7 cellular contexts compared by ENCODE assay signal in the genomic region with DNA sequence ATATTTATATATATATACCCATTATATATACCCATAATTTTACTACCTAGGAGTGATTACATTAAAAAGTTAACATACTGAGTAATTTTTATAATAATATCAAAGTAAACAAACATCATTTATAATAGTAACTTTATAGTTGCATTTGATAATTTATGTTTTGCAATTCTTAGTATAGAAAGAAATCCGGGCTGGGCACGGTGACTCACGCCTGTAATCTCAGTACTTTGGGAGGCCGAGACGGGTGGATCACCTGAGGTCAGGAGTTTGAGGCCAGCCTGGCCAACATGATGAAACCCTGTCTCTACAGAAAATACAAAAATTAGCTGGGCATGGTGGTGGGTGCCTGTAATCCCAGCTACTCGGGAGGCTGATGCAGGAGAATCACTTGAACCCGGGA. TPM values are rescaled to one million over a fixed set of nuclear protein-coding genes. Genes with fewer than 3 reads are reported as not detected.
A peak's percentile ranks its signal among the peaks of the same experiment; 100 is the strongest.
DNase-seq lines count a peak whose midpoint lies in the region; ATAC-seq and TF ChIP-seq lines count a peak whose summit lies in the region.
"Not testable (repeated sequence)": the region's sequence is repeated elsewhere in the genome, so short reads cannot be mapped to it uniquely, and the experiment has no call there.

No MANE protein-coding gene starts in this region.

- not testable (repeated sequence) for H3K9ac ChIP-seq in PC-3 (ENCODE audit: low read length)

- not testable (repeated sequence) for H4K20me1 ChIP-seq in PC-3 (ENCODE audit: low read length); osteoblast (ENCODE audit: insufficient read depth, low read length)

- not testable (repeated sequence) for H3K9me2 ChIP-seq in PC-3 (replicated peaks; ENCODE audit: low read length)

- H3K79me2 ChIP-seq in PC-3 (ENCODE audit: low read length); osteoblast (ENCODE audit: insufficient read depth, low read length): not testable (repeated sequence)

- H3K27ac ChIP-seq in KOPT-K1 (ENCODE audit: low read depth, low read length, poor library complexity, severe bottlenecking) (peak overlapping the region; percentile 56), brain microvascular endothelial cell (peak overlapping the region; percentile 62), osteoblast (ENCODE audit: low read depth, low read length) (peak overlapping the region; percentile 84)
- H3K27ac ChIP-seq in PC-3 (ENCODE audit: low read length), result not testable (repeated sequence)

- H3K4me3 Mint-ChIP-seq in activated CD4-positive, alpha-beta T cell treated with anti-CD3 and anti-CD28 coated beads, Interleukin-2, amount 10 ng/mL, durations not matched to agents 24 days and 14 days, result not testable (repeated sequence)

- in situ Hi-C loops in brain microvascular endothelial cell (cut with HindIII; ENCODE audit: low pct_ligation_motif_present, low sequenced_read_pairs), result not testable (repeated sequence)

- H3K27me3 ChIP-seq in PC-3 (ENCODE audit: low read length); brain microvascular endothelial cell (replicated peaks); osteoblast (ENCODE audit: insufficient read depth, low read length): not testable (repeated sequence)

- H3K27ac Mint-ChIP-seq in activated CD4-positive, alpha-beta T cell treated with anti-CD3 and anti-CD28 coated beads, Interleukin-2, amount 10 ng/mL, durations not matched to agents 24 days and 14 days, result peak overlapping the region; percentile 50

- TF ChIP-seq CTCF in PC-3 (conservative IDR thresholded peaks at IDR 0.05; ENCODE audit: low read depth, low read length); brain microvascular endothelial cell (IDR thresholded peaks at IDR 0.05; ENCODE audit: low read depth, low read length, missing control alignments); epithelial cell of esophagus (IDR thresholded peaks at IDR 0.05; ENCODE audit: insufficient read depth, low read depth, low read length, missing control alignments); osteoblast (IDR thresholded peaks at IDR 0.05; ENCODE audit: extremely low read depth, low read depth, low read length): not testable (repeated sequence)

- not testable (repeated sequence) for H3K9me3 ChIP-seq in KOPT-K1 (ENCODE audit: insufficient read depth, low read length, poor library complexity, severe bottlenecking); PC-3 (ENCODE audit: low read length); osteoblast (ENCODE audit: low read depth, low read length)

- not testable (repeated sequence) for H3F3A ChIP-seq in PC-3 (ENCODE audit: low read length, unreplicated experiment)

- POLR2A ChIA-PET in PC-3 (lab: Charles Lee; ENCODE audit: unreplicated experiment), result interaction anchor here (0.6 to 0.7 kb wide), 2 partner anchors 27 to 45 kb away, joined by 3 to 9 read pairs; no protein-coding TSS in a partner anchor

- not testable (repeated sequence) for H3K4me1 Mint-ChIP-seq in activated CD4-positive, alpha-beta T cell treated with anti-CD3 and anti-CD28 coated beads, Interleukin-2, amount 10 ng/mL, durations not matched to agents 24 days and 14 days

- not testable (repeated sequence) for BruUV-seq in PC-3 (replicated peaks; lab: Mats Ljungman, UMichigan)

- H3K9me3 Mint-ChIP-seq in activated CD4-positive, alpha-beta T cell treated with anti-CD3 and anti-CD28 coated beads, Interleukin-2, amount 10 ng/mL, durations not matched to agents 24 days and 14 days, result not testable (repeated sequence)

- DNase-seq in ELR (ENCODE audit: low read depth) (peak; percentile 21), PC-3 (peak; percentile 72), brain microvascular endothelial cell (peak; percentile 20), epithelial cell of esophagus (ENCODE audit: low read depth) (peak; percentile 36)
- DNase-seq in activated CD4-positive, alpha-beta T cell treated with anti-CD3 and anti-CD28 coated beads, Interleukin-2, amount 10 ng/mL, durations not matched to agents 24 days and 14 days; osteoblast (ENCODE audit: insufficient read length, low spot score, missing footprints): not testable (repeated sequence)

- not testable (repeated sequence) for H3K4me2 ChIP-seq in PC-3 (ENCODE audit: low read length)
- H3K4me2 ChIP-seq in osteoblast (ENCODE audit: insufficient read depth, low read length), result peak overlapping the region; percentile 17

- not testable (repeated sequence) for H3K36me3 ChIP-seq in KOPT-K1 (ENCODE audit: insufficient read depth, low read length); PC-3 (ENCODE audit: low read depth, low read length); brain microvascular endothelial cell (replicated peaks); osteoblast (ENCODE audit: insufficient read depth, low read length)

- not testable (repeated sequence) for H2AFZ ChIP-seq in PC-3 (ENCODE audit: low read length); osteoblast (ENCODE audit: low read length)

- H3K36me3 Mint-ChIP-seq in activated CD4-positive, alpha-beta T cell treated with anti-CD3 and anti-CD28 coated beads, Interleukin-2, amount 10 ng/mL, durations not matched to agents 24 days and 14 days (ENCODE audit: low read depth), result not testable (repeated sequence)

- H3K4me1 ChIP-seq in PC-3 (ENCODE audit: insufficient read depth, low read length) (peaks cover 32% of the 10 kb centered on the region), osteoblast (ENCODE audit: insufficient read depth, low read length) (peaks cover 40% of the 10 kb centered on the region)

- CTCF ChIA-PET in PC-3 (lab: Charles Lee), result interaction anchor here (1.0 to 1.1 kb wide), 2 partner anchors 22 to 162 kb away, joined by 7 to 10 read pairs; no protein-coding TSS in a partner anchor

- peak; percentile 66 for ATAC-seq in PC-3

- H3K4me3 ChIP-seq in PC-3 (ENCODE audit: low read length); brain microvascular endothelial cell (ENCODE audit: low read depth, low read length); epithelial cell of esophagus (ENCODE audit: low read length); osteoblast (ENCODE audit: insufficient read depth, low read length): not testable (repeated sequence)

- not testable (repeated sequence) for H3K27me3 Mint-ChIP-seq in activated CD4-positive, alpha-beta T cell treated with anti-CD3 and anti-CD28 coated beads, Interleukin-2, amount 10 ng/mL, durations not matched to agents 24 days and 14 days

- intact Hi-C loops in PC-3 (cut with micrococcal nuclease), result loop anchor here (2.0 kb wide), 2 partner anchors 22 to 44 kb away; no protein-coding TSS in a partner anchor
- intact Hi-C loops in activated CD4-positive, alpha-beta T cell treated with anti-CD3 and anti-CD28 coated beads, Interleukin-2, amount 10 ng/mL, durations not matched to agents 24 days and 14 days (cut with micrococcal nuclease), result loop anchor here (5.0 kb wide), 1 partner anchor 34 kb away; no protein-coding TSS in a partner anchor

RNA-seq across cellular contexts. Expression of a gene that starts 28.6 kb away (rescaled TPM):
- 23.3 and 26.6 TPM in 2 replicates for total RNA-seq in PC-3 (2014; rRNA removed)
- total RNA-seq in activated CD4-positive, alpha-beta T cell treated with anti-CD3 and anti-CD28 coated beads, Interleukin-2, amount 10 ng/mL, durations not matched to agents 24 days and 14 days, result 19.0 and 20.4 TPM in 2 replicates
- total RNA-seq in osteoblast, result 37.7 and 45.6 TPM in 2 replicates
